22 cellular contexts compared by ENCODE assay signal in genomic region chr12:98369601-98370000, GRCh38.
"Had no signal": no experiment of that assay in that cellular context is flagged by ENCODE, and none has a peak within 500 bp of the region (broad histone marks: within the 10 kb centered on the region; RNA-seq: fewer than 3 reads in every experiment).

No MANE protein-coding gene starts in this region.

- H3K27ac ChIP-seq: adrenal gland, cardiac muscle cell, Peyer's patch had no signal

- ATAC-seq: activated CD4-positive, CD25-positive, alpha-beta regulatory T cell treated with anti-CD3 and anti-CD28 coated beads, Interleukin-2, amount 50 U/mL, for 24 hours; activated CD8-positive, alpha-beta T cell treated with anti-CD3 and anti-CD28 coated beads for 36 hours had no signal

- H3K4me3 ChIP-seq: adrenal gland, cardiac muscle cell, Peyer's patch had no signal

- DNase-seq: activated CD4-positive, alpha-beta T cell treated with anti-CD3 and anti-CD28 coated beads for 4 hours; activated CD8-positive, alpha-beta memory T cell treated with anti-CD3 and anti-CD28 coated beads, Interleukin-2, amount 50 U/mL, for 48 hours; activated CD8-positive, alpha-beta T cell treated with anti-CD3 and anti-CD28 coated beads for 36 hours; activated naive CD4-positive, alpha-beta T cell treated with anti-CD3 and anti-CD28 coated beads, Interleukin-2, amount 50 U/mL, for 16 hours; activated naive CD8-positive, alpha-beta T cell treated with anti-CD3 and anti-CD28 coated beads, Interleukin-2, amount 10 ng/mL, durations not matched to agents 7 days and 5 days; activated T-cell treated with anti-CD3 and anti-CD28 coated beads, Interleukin-2, amount 50 U/mL, for 1 hour; adrenal gland; anterior cingulate cortex; Kasumi-1; KBM-7; NCI-H1048; NCI-H146; NCI-H187 treated with DMSO at 0.1 percent for 48 hours; NCI-H2081 treated with DMSO at 0.1 percent for 48 hours; NCI-H2171 treated with DMSO at 0.1 percent for 48 hours; NCI-H226; NCI-H510A; NCI-H526 treated with DMSO at 0.1 percent for 48 hours; Peyer's patch; SHP77 treated with DMSO at 0.1 percent for 48 hours had no signal

- H3K4me1 ChIP-seq: adrenal gland, Peyer's patch had no signal

- H3K27me3 ChIP-seq: adrenal gland, cardiac muscle cell, Peyer's patch had no signal

- H3K9me3 ChIP-seq: adrenal gland, Peyer's patch had no signal

- H3K36me3 ChIP-seq: adrenal gland, cardiac muscle cell, Peyer's patch had no signal
